8 cellular contexts compared by ENCODE assay signal in genomic region chr1:145963218-145964019, GRCh38. TPM values are rescaled to one million over a fixed set of nuclear protein-coding genes. Genes with fewer than 3 reads are reported as not detected.
DNase-seq lines count a peak whose midpoint lies in the region; ATAC-seq and TF ChIP-seq lines count a peak whose summit lies in the region.

No MANE protein-coding gene starts in this region.

- no peaks in the 10 kb centered on the region for H3K9me3 ChIP-seq in BE2C

- intact Hi-C loops in activated CD8-positive, alpha-beta T cell treated with anti-CD3 and anti-CD28 coated beads for 36 hours (cut with micrococcal nuclease) = loop anchor here (2.0 to 5.0 kb wide), 2 partner anchors 33 to 36 kb away; partner anchors contain the start of genes RBM8A and TXNIP

- H3K36me3 Mint-ChIP-seq in activated CD8-positive, alpha-beta T cell treated with anti-CD3 and anti-CD28 coated beads for 36 hours (ENCODE audit: low read depth) = peaks cover 31% of the 10 kb centered on the region

- H3K4me1 Mint-ChIP-seq in activated CD8-positive, alpha-beta T cell treated with anti-CD3 and anti-CD28 coated beads for 36 hours (ENCODE audit: low read depth) = peaks cover 36% of the 10 kb centered on the region
- peaks cover 52% of the 10 kb centered on the region for H3K4me1 Mint-ChIP-seq in stimulated activated naive CD8-positive, alpha-beta T cell treated with anti-CD3 and anti-CD28 coated beads, Interleukin-15, amount 100 ng/mL, for 72 hours

- peaks cover 5% of the 10 kb centered on the region for H3K4me1 ChIP-seq in BE2C

- ATAC-seq in activated CD8-positive, alpha-beta T cell treated with anti-CD3 and anti-CD28 coated beads for 36 hours = no peak
- no peak for ATAC-seq in stimulated activated naive CD8-positive, alpha-beta T cell treated with anti-CD3 and anti-CD28 coated beads, Interleukin-15, amount 100 ng/mL, for 72 hours
- ATAC-seq in GM21390 (IDR thresholded peaks at IDR 0.05; ENCODE audit: unreplicated experiment) (no peak), HG02981 (IDR thresholded peaks at IDR 0.05; ENCODE audit: unreplicated experiment) (no peak), HG02642 (IDR thresholded peaks at IDR 0.05; ENCODE audit: poor library complexity, unreplicated experiment) (no peak)

- H3K9me3 Mint-ChIP-seq in activated CD8-positive, alpha-beta T cell treated with anti-CD3 and anti-CD28 coated beads for 36 hours = peaks cover 6% of the 10 kb centered on the region
- H3K9me3 Mint-ChIP-seq in stimulated activated naive CD8-positive, alpha-beta T cell treated with anti-CD3 and anti-CD28 coated beads, Interleukin-15, amount 100 ng/mL, for 72 hours = peaks cover 0 to 9% of the 10 kb centered on the region in 2 donors

- no peaks in the 10 kb centered on the region for H3K36me3 ChIP-seq in BE2C

- CTCF ChIA-PET in activated CD8-positive, alpha-beta T cell treated with anti-CD3 and anti-CD28 coated beads for 36 hours (lab: Charles Lee) = interaction anchor here (0.8 to 8.9 kb wide), 13 partner anchors 10 to 139 kb away, joined by 3 to 93 read pairs (median 5); partner anchors contain the start of genes NUDT17, PIAS3, POLR3C and RBM8A

- peak overlapping the region; percentile 92 for H3K4me3 Mint-ChIP-seq in activated CD8-positive, alpha-beta T cell treated with anti-CD3 and anti-CD28 coated beads for 36 hours
- peak overlapping the region; percentile 90 to 91 for H3K4me3 Mint-ChIP-seq in stimulated activated naive CD8-positive, alpha-beta T cell treated with anti-CD3 and anti-CD28 coated beads, Interleukin-15, amount 100 ng/mL, for 72 hours

- TF ChIP-seq CTCF in BE2C (IDR thresholded peaks at IDR 0.05; ENCODE audit: low read depth, low read length) = no peak
- TF ChIP-seq CTCF in HFF-Myc (IDR thresholded peaks at IDR 0.05; ENCODE audit: low read depth, low read length, missing control alignments) = no peak
- no peak for TF ChIP-seq CTCF in activated CD8-positive, alpha-beta T cell treated with anti-CD3 and anti-CD28 coated beads for 36 hours (IDR thresholded peaks at IDR 0.05)

- H3K27me3 ChIP-seq in BE2C = no peaks in the 10 kb centered on the region

- DNase-seq in BE2C (no peak), HFF-Myc (ENCODE audit: extremely low read depth, low read depth) (no peak), hepatic stellate cell (ENCODE audit: low spot score) (peak; percentile 77)
- DNase-seq in activated CD8-positive, alpha-beta T cell treated with anti-CD3 and anti-CD28 coated beads for 36 hours = no peak
- DNase-seq in stimulated activated naive CD8-positive, alpha-beta T cell treated with anti-CD3 and anti-CD28 coated beads, Interleukin-15, amount 100 ng/mL, for 72 hours = no peak

- H3K4me3 ChIP-seq in BE2C (ENCODE audit: low read depth, low read length) (peak overlapping the region; percentile 88), HFF-Myc (replicated peaks; ENCODE audit: low read depth, low read length) (peak overlapping the region; percentile 80)

- H3K27me3 Mint-ChIP-seq in activated CD8-positive, alpha-beta T cell treated with anti-CD3 and anti-CD28 coated beads for 36 hours = no peaks in the 10 kb centered on the region
- H3K27me3 Mint-ChIP-seq in stimulated activated naive CD8-positive, alpha-beta T cell treated with anti-CD3 and anti-CD28 coated beads, Interleukin-15, amount 100 ng/mL, for 72 hours = no peaks in the 10 kb centered on the region

- POLR2A ChIA-PET in activated CD8-positive, alpha-beta T cell treated with anti-CD3 and anti-CD28 coated beads for 36 hours (lab: Charles Lee) = interaction anchor here (0.7 to 12.8 kb wide), 20 partner anchors 9 to 171 kb away, joined by 3 to 160 read pairs (median 5); partner anchors contain the start of genes NUDT17, PEX11B, PIAS3 and RBM8A

- H3K27ac Mint-ChIP-seq in activated CD8-positive, alpha-beta T cell treated with anti-CD3 and anti-CD28 coated beads for 36 hours = peak overlapping the region; percentile 91
- peak overlapping the region; percentile 21 to 87 for H3K27ac Mint-ChIP-seq in stimulated activated naive CD8-positive, alpha-beta T cell treated with anti-CD3 and anti-CD28 coated beads, Interleukin-15, amount 100 ng/mL, for 72 hours

RNA-seq across cellular contexts. Expression of gene ANKRD34A, which starts 1.0 kb away (rescaled TPM):
- 7.9 TPM for polyA plus RNA-seq in BE2C (2012; ENCODE audit: insufficient read depth, insufficient read length, low read depth)
- 1 to 10 TPM; 6.6 to 7.7 TPM for total RNA-seq in activated CD8-positive, alpha-beta T cell treated with anti-CD3 and anti-CD28 coated beads for 36 hours

RNA-seq across cellular contexts. Expression of gene POLR3GL, which starts 1.1 kb away (rescaled TPM):
- 16.8 TPM for polyA plus RNA-seq in BE2C (2012; ENCODE audit: insufficient read depth, insufficient read length, low read depth)
- total RNA-seq in activated CD8-positive, alpha-beta T cell treated with anti-CD3 and anti-CD28 coated beads for 36 hours = 10 to 100 TPM; 22.3 to 23.3 TPM

RNA-seq across cellular contexts. Expression of gene LIX1L, which starts 5.6 kb away (rescaled TPM):
- 7.6 TPM for polyA plus RNA-seq in BE2C (2012; ENCODE audit: insufficient read depth, insufficient read length, low read depth)
- total RNA-seq in activated CD8-positive, alpha-beta T cell treated with anti-CD3 and anti-CD28 coated beads for 36 hours = 10 to 100 TPM; 41.5 to 43.6 TPM

RNA-seq across cellular contexts. Expression of gene TXNIP, which starts 33.0 kb away (rescaled TPM):
- 13.2 TPM for polyA plus RNA-seq in BE2C (2012; ENCODE audit: insufficient read depth, insufficient read length, low read depth)
- total RNA-seq in activated CD8-positive, alpha-beta T cell treated with anti-CD3 and anti-CD28 coated beads for 36 hours = 100 to 1,000 TPM; 130 to 134 TPM

RNA-seq across cellular contexts. Expression of gene RBM8A, which starts 36.1 kb away (rescaled TPM):
- 544 TPM for polyA plus RNA-seq in BE2C (2012; ENCODE audit: insufficient read depth, insufficient read length, low read depth)
- total RNA-seq in activated CD8-positive, alpha-beta T cell treated with anti-CD3 and anti-CD28 coated beads for 36 hours = 100 to 1,000 TPM; 261 to 269 TPM
